ENCODE assay signal across 2 cellular contexts in the genomic region with DNA sequence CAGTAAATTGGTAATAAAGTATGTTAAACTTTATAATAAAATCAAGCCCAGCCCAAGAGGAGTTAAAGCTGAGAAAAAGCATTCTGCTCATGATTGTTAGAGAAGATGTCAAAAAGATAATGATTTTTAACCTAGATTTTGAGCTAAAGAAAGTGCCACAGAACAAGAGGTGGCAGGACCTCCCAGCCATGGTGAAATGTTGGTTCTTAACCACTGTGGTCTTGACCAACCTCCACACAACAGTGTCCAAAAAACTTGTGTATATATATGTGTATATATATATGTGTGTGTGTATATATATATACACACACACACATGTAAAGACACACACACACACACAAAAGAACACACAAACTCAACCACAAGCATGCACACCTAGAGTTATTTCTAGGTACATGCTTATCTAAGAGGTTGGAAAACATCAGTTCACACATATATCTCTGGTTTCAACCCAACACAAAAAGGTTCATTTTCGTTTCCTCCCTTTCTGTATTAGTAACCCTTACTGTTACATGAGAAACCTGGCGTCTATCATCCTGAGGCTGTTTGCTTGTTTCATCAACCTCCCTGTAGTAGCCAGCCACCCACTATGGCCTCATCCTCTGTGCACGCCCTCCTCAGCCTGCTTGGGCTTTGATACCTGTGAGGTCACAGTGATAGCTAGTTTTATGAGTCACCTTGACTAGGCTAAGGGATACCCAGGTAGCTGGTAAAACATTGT.
TF ChIP-seq lines count a peak whose summit lies in the region.

No MANE protein-coding gene starts in this region.

TF ChIP-seq in GM12878, 131 proteins besides CTCF, POLR2A, EP300 and RAD21 (continued from another document and continues in another):
- no peak for TF ChIP-seq E2F8 (IDR thresholded peaks at IDR 0.05; ENCODE audit: low read depth, partially characterized antibody)
- no peak for TF ChIP-seq TARDBP (IDR thresholded peaks at IDR 0.05; ENCODE audit: borderline replicate concordance)
- TF ChIP-seq PML (IDR thresholded peaks at IDR 0.05; ENCODE audit: low read length) = no peak
- TF ChIP-seq WRNIP1 (IDR thresholded peaks at IDR 0.05; ENCODE audit: borderline replicate concordance, low read depth, low read length) = no peak
- no peak for TF ChIP-seq RB1 (IDR thresholded peaks at IDR 0.05; ENCODE audit: borderline replicate concordance)
- no peak for TF ChIP-seq PRDM15 (CRISPR knock-in tag; IDR thresholded peaks at IDR 0.05)
- no peak for TF ChIP-seq SMARCA5 (IDR thresholded peaks at IDR 0.05)
- TF ChIP-seq SMC3 (IDR thresholded peaks at IDR 0.05; ENCODE audit: borderline replicate concordance, low read length) = no peak
- TF ChIP-seq FOXM1 (IDR thresholded peaks at IDR 0.05; ENCODE audit: low read depth, low read length) = no peak
- no peak for TF ChIP-seq STAT1 (conservative IDR thresholded peaks at IDR 0.05)
- no peak for TF ChIP-seq SREBF1 (IDR thresholded peaks at IDR 0.05; ENCODE audit: low read length)
- peak; percentile 59 for TF ChIP-seq CREB1 (IDR thresholded peaks at IDR 0.05; ENCODE audit: low read depth)
- TF ChIP-seq, protein P1, sequence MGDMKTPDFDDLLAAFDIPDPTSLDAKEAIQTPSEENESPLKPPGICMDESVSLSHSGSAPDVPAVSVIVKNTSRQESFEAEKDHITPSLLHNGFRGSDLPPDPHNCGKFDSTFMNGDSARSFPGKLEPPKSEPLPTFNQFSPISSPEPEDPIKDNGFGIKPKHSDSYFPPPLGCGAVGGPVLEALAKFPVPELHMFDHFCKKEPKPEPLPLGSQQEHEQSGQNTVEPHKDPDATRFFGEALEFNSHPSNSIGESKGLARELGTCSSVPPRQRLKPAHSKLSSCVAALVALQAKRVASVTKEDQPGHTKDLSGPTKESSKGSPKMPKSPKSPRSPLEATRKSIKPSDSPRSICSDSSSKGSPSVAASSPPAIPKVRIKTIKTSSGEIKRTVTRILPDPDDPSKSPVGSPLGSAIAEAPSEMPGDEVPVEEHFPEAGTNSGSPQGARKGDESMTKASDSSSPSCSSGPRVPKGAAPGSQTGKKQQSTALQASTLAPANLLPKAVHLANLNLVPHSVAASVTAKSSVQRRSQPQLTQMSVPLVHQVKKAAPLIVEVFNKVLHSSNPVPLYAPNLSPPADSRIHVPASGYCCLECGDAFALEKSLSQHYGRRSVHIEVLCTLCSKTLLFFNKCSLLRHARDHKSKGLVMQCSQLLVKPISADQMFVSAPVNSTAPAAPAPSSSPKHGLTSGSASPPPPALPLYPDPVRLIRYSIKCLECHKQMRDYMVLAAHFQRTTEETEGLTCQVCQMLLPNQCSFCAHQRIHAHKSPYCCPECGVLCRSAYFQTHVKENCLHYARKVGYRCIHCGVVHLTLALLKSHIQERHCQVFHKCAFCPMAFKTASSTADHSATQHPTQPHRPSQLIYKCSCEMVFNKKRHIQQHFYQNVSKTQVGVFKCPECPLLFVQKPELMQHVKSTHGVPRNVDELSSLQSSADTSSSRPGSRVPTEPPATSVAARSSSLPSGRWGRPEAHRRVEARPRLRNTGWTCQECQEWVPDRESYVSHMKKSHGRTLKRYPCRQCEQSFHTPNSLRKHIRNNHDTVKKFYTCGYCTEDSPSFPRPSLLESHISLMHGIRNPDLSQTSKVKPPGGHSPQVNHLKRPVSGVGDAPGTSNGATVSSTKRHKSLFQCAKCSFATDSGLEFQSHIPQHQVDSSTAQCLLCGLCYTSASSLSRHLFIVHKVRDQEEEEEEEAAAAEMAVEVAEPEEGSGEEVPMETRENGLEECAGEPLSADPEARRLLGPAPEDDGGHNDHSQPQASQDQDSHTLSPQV (IDR thresholded peaks at IDR 0.05) = no peak
- TF ChIP-seq ATF7 (IDR thresholded peaks at IDR 0.05; ENCODE audit: low read depth) = peak; percentile 83

TF ChIP-seq in WTC11, 78 proteins besides CTCF, POLR2A, EP300 and RAD21 (continued from another document):
- TF ChIP-seq ARID4B (CRISPR knock-in tag; IDR thresholded peaks at IDR 0.05; ENCODE audit: borderline replicate concordance) (no peak), E2F1 (CRISPR knock-in tag; IDR thresholded peaks at IDR 0.05) (no peak)
